34 cellular contexts compared by ENCODE assay signal in genomic region chr11:95845168-95845567, GRCh38. TPM values are rescaled to one million over a fixed set of nuclear protein-coding genes. Genes with fewer than 3 reads are reported as not detected.
DNase-seq lines count a peak whose midpoint lies in the region; ATAC-seq, FAIRE-seq and TF ChIP-seq lines count a peak whose summit lies in the region.
"Had no signal": no experiment of that assay in that cellular context is flagged by ENCODE, and none has a peak within 500 bp of the region (broad histone marks: within the 10 kb centered on the region; RNA-seq: fewer than 3 reads in every experiment).

No MANE protein-coding gene starts in this region.

- TF ChIP-seq CTCF in HepG2 (CRISPR knock-in tag; IDR thresholded peaks at IDR 0.05), result no peak
- TF ChIP-seq CTCF in right lobe of liver (IDR thresholded peaks at IDR 0.05), result no peak
- no peak for TF ChIP-seq CTCF in A549 (IDR thresholded peaks at IDR 0.05)
- no peak for TF ChIP-seq CTCF in IMR-90 (conservative IDR thresholded peaks at IDR 0.05; ENCODE audit: low read depth, low read length)
- TF ChIP-seq CTCF in K562 (IDR thresholded peaks at IDR 0.05 in 2 of 3, conservative IDR thresholded peaks at IDR 0.05 in 1 of 3; ENCODE audit: insufficient read depth in 2 of 3, low read depth in 1 of 3, low read length in 3 of 3), result no peak

- H3K4ac ChIP-seq in IMR-90 (ENCODE audit: low read depth, low read length), result no peak overlapping the region

- H3K18ac ChIP-seq in IMR-90 (ENCODE audit: low read depth, low read length), result no peak overlapping the region

- H2BK20ac ChIP-seq in IMR-90 (ENCODE audit: low read depth, low read length), result no peak overlapping the region

- ATAC-seq in HepG2 (no peak), right lobe of liver (no peak), A549 (no peak), IMR-90 (ENCODE audit: low read depth) (no peak), K562 (no peak), GM21526 (IDR thresholded peaks at IDR 0.05; ENCODE audit: low FRiP score, unreplicated experiment) (no peak)
- ATAC-seq: CD8-positive, alpha-beta T cell had no signal

- H3K79me2 ChIP-seq in HepG2 (ENCODE audit: insufficient read depth, low read length), result no peaks in the 10 kb centered on the region
- no peaks in the 10 kb centered on the region for H3K79me2 ChIP-seq in K562 (ENCODE audit: control insufficient read depth, insufficient read depth, low read length)

- DNase-seq in HepG2 (ENCODE audit: low spot score), result no peak
- no peak for DNase-seq in right lobe of liver
- DNase-seq in A549 (ENCODE audit: low read depth in 1 of 2, low spot score in 1 of 2), result no peak
- DNase-seq in IMR-90, result no peak
- DNase-seq in K562 (ENCODE audit: extremely low read depth in 1 of 4, low spot score in 3 of 4), result no peak
- DNase-seq in HEK293T (ENCODE audit: extremely low spot score), result no peak
- DNase-seq in caudate nucleus (lab: John Stamatoyannopoulos, UW), result no peak
- DNase-seq: 8988T; ACHN; AML-193; BE2C; C1 segment of cervical spinal cord; Caco-2; Calu3; CD4-positive, alpha-beta memory T cell; CD4-positive, alpha-beta T cell; CD4-positive, CD25-positive, alpha-beta regulatory T cell; CD8-positive, alpha-beta memory T cell; CD8-positive, alpha-beta T cell; COR-L47; DMS 273 treated with DMSO at 0.1 percent for 48 hours; DMS153; DMS53; DMS79; DMS79 treated with DMSO at 0.1 percent for 48 hours; DND-41; EL had no signal

- no peak overlapping the region for H2AK9ac ChIP-seq in IMR-90 (replicated peaks; ENCODE audit: low read depth, low read length, poor library complexity)

- intact Hi-C loops in HepG2 (cut with micrococcal nuclease; ENCODE audit: unreplicated experiment), result no loop called here
- intact Hi-C loops in right lobe of liver (cut with DNase I), result no loop called here
- intact Hi-C loops in IMR-90 (cut with micrococcal nuclease), result loop anchor here (5.0 kb wide), 1 partner anchor 127 kb away; no protein-coding TSS in a partner anchor
- intact Hi-C loops in K562 (cut with micrococcal nuclease), result no loop called here

- no peak overlapping the region for H2BK15ac ChIP-seq in IMR-90 (ENCODE audit: low read depth, low read length)

- TF ChIP-seq RAD21 in HepG2 (CRISPR knock-in tag; IDR thresholded peaks at IDR 0.05) (no peak), A549 (conservative IDR thresholded peaks at IDR 0.05 in 1 of 2, IDR thresholded peaks at IDR 0.05 in 1 of 2) (no peak), IMR-90 (IDR thresholded peaks at IDR 0.05; ENCODE audit: low read length) (no peak), K562 (CRISPR knock-in tag; conservative IDR thresholded peaks at IDR 0.05 in 1 of 2, IDR thresholded peaks at IDR 0.05 in 1 of 2) (no peak)

- 94% methylated on average over 1 of the region's 1 CpG for WGBS in HepG2 (ENCODE audit: low lambda C conversion rate)
- 100% methylated on average over 1 of the region's 1 CpG for WGBS in right lobe of liver (ENCODE audit: insufficient coverage, low coverage, low lambda C conversion rate, missing lambda C conversion rate)
- WGBS in A549 (ENCODE audit: missing lambda C conversion rate), result 89% methylated on average over 1 of the region's 1 CpG
- WGBS in IMR-90 (ENCODE audit: extremely low coverage in 2 of 2, insufficient read length in 1 of 2), 2 experiments, result no CpG with 5 or more reads among the region's 1 CpG
- WGBS in K562 (ENCODE audit: insufficient coverage, low coverage, missing lambda C conversion rate), result 44% methylated on average over 1 of the region's 1 CpG

- no peak overlapping the region for H3K23ac ChIP-seq in IMR-90 (ENCODE audit: low read depth, low read length)

- in situ Hi-C loops in HepG2 (cut with HindIII; ENCODE audit: extremely low pct_ligation_motif_present, low pct_unique_long_range_greater_than_20kb) (no loop called here), IMR-90 (cut with MboI; ENCODE audit: low sequenced_read_pairs) (loop anchor here (10.0 kb wide), 1 partner anchor 550 kb away; the partner anchor contains the start of gene JRKL), K562 (cut with MboI) (loop anchor here (10.0 kb wide), 1 partner anchor 580 kb away; no protein-coding TSS in a partner anchor)

- no peak overlapping the region for H3K9ac ChIP-seq in HepG2 (ENCODE audit: insufficient read depth, low read depth, low read length)
- no peak overlapping the region for H3K9ac ChIP-seq in IMR-90 (ENCODE audit: low read depth, low read length)
- no peak overlapping the region for H3K9ac ChIP-seq in K562 (ENCODE audit: insufficient read depth in 1 of 2, low read depth in 2 of 2, low read length in 2 of 2)
- H3K9ac ChIP-seq: BLaER1; BLaER1 treated with 17β-estradiol and CSF1 and Interleukin-3, amounts not matched to agents 10 nM and 100 nM had no signal

- POLR2A ChIA-PET in HepG2 (lab: Yijun Ruan, JAX), result no interaction called here
- POLR2A ChIA-PET in A549 (lab: Yijun Ruan, JAX), result interaction anchor here (1.1 kb wide), 1 partner anchor 545 kb away, joined by 3 read pairs; the partner anchor contains the start of genes CCDC82 and JRKL
- POLR2A ChIA-PET in IMR-90 (lab: Charles Lee; ENCODE audit: unreplicated experiment), result interaction anchor here (0.7 kb wide), 1 partner anchor 555 kb away, joined by 4 read pairs; no protein-coding TSS in a partner anchor
- POLR2A ChIA-PET in K562 (lab: Yijun Ruan, JAX), result no interaction called here
- POLR2A ChIA-PET in HEK293T (lab: Yijun Ruan, JAX), result no interaction called here

- TF ChIP-seq EP300 in HepG2 (IDR thresholded peaks at IDR 0.05; ENCODE audit: low read depth in 2 of 2, low read length in 2 of 2) (no peak), HepG2 (CRISPR knock-in tag; IDR thresholded peaks at IDR 0.05; ENCODE audit: borderline replicate concordance) (no peak), A549 (IDR thresholded peaks at IDR 0.05) (no peak), K562 (IDR thresholded peaks at IDR 0.05; ENCODE audit: low read length) (no peak)

- BruUV-seq in HepG2 (replicated peaks; lab: Mats Ljungman, UMichigan) (no TSS peak), IMR-90 (replicated peaks; lab: Mats Ljungman, UMichigan) (no TSS peak), K562 (replicated peaks; lab: Mats Ljungman, UMichigan) (no TSS peak)

- H2AK5ac ChIP-seq in IMR-90 (ENCODE audit: low read depth, low read length), result no peak overlapping the region

- H3K14ac ChIP-seq in IMR-90 (replicated peaks; ENCODE audit: low read depth, low read length), result no peak overlapping the region

- no peaks in the 10 kb centered on the region for H3K9me3 ChIP-seq in HepG2 (ENCODE audit: low read length)
- H3K9me3 ChIP-seq in right lobe of liver, result no peaks in the 10 kb centered on the region
- no peaks in the 10 kb centered on the region for H3K9me3 ChIP-seq in A549
- no peaks in the 10 kb centered on the region for H3K9me3 ChIP-seq in IMR-90 (ENCODE audit: control insufficient read depth, insufficient read depth, low read length)
- no peaks in the 10 kb centered on the region for H3K9me3 ChIP-seq in K562 (replicated peaks; ENCODE audit: control insufficient read depth, insufficient read depth, low read depth, low read length)
- H3K9me3 ChIP-seq: BE2C; BLaER1; BLaER1 treated with 17β-estradiol and CSF1 and Interleukin-3, amounts not matched to agents 10 nM and 100 nM; Caco-2 had no signal

- H2BK5ac ChIP-seq in IMR-90 (ENCODE audit: low read depth, low read length, poor library complexity, severe bottlenecking), result no peak overlapping the region

- H3K27ac ChIP-seq in HepG2 (ENCODE audit: extremely low read length, insufficient read depth, low read length), result no peak overlapping the region
- H3K27ac ChIP-seq in right lobe of liver, result no peak overlapping the region
- no peak overlapping the region for H3K27ac ChIP-seq in A549
- H3K27ac ChIP-seq in IMR-90 (ENCODE audit: insufficient read depth, low read length), result no peak overlapping the region
- no peak overlapping the region for H3K27ac ChIP-seq in K562 (ENCODE audit: extremely low read depth, low read depth, low read length)
- no peak overlapping the region for H3K27ac ChIP-seq in caudate nucleus (ENCODE audit: low read depth, low read length)
- H3K27ac ChIP-seq: 22Rv1; BLaER1; BLaER1 treated with 17β-estradiol and CSF1 and Interleukin-3, amounts not matched to agents 10 nM and 100 nM; C4-2B had no signal

- no peak overlapping the region for H4K8ac ChIP-seq in IMR-90 (ENCODE audit: low read depth in 2 of 2, low read length in 2 of 2)

- H3K4me1 ChIP-seq in HepG2 (ENCODE audit: insufficient read depth, low read length) (no peaks in the 10 kb centered on the region), right lobe of liver (no peaks in the 10 kb centered on the region), A549 (peaks cover 1% of the 10 kb centered on the region; the same call in 2 of the 3 replicates), IMR-90 (ENCODE audit: control insufficient read depth, insufficient read depth, low read length) (peaks cover 4% of the 10 kb centered on the region), K562 (replicated peaks in 1 of 2; ENCODE audit: control insufficient read depth in 2 of 2, insufficient read depth in 2 of 2, low read length in 2 of 2) (no peaks in the 10 kb centered on the region)
- H3K4me1 ChIP-seq: BE2C; BLaER1; BLaER1 treated with 17β-estradiol and CSF1 and Interleukin-3, amounts not matched to agents 10 nM and 100 nM; Caco-2 had no signal

- no peak overlapping the region for H4K91ac ChIP-seq in IMR-90 (ENCODE audit: insufficient read depth, low read depth, low read length)

- H2AFZ ChIP-seq in HepG2 (ENCODE audit: low read length) (no peak overlapping the region), IMR-90 (replicated peaks; ENCODE audit: low read length, poor library complexity) (no peak overlapping the region), K562 (ENCODE audit: low read depth, low read length) (no peak overlapping the region)

- H3K36me3 ChIP-seq in HepG2 (replicated peaks in 1 of 2; ENCODE audit: control insufficient read depth in 1 of 2, insufficient read depth in 2 of 2, low read length in 2 of 2) (peaks cover 8 to 35% of the 10 kb centered on the region in 2 experiments), right lobe of liver (no peaks in the 10 kb centered on the region), IMR-90 (ENCODE audit: control insufficient read depth, insufficient read depth, low read length) (peaks cover 7% of the 10 kb centered on the region), K562 (ENCODE audit: control insufficient read depth, insufficient read depth, low read length) (peaks cover 64% of the 10 kb centered on the region)

- TF ChIP-seq POLR2A in HepG2 (IDR thresholded peaks at IDR 0.05; ENCODE audit: insufficient read depth in 1 of 2, low read depth in 2 of 2, low read length in 2 of 2) (no peak), right lobe of liver (IDR thresholded peaks at IDR 0.05) (no peak), A549 (IDR thresholded peaks at IDR 0.05; ENCODE audit: low read length) (no peak), IMR-90 (IDR thresholded peaks at IDR 0.05; ENCODE audit: low read depth, low read length) (no peak), K562 (conservative IDR thresholded peaks at IDR 0.05) (no peak)

- CTCF ChIA-PET in HepG2 (lab: Yijun Ruan, JAX; ENCODE audit: low intra/inter-chr PET ratio, low total read pairs), result no interaction called here
- CTCF ChIA-PET in A549 (lab: Yijun Ruan, JAX), result interaction anchor here (1.6 to 1.9 kb wide), 4 partner anchors 9 to 498 kb away, joined by 3 to 7 read pairs (median 4); no protein-coding TSS in a partner anchor
- CTCF ChIA-PET in IMR-90 (lab: Yijun Ruan, JAX), result interaction anchor here (1.5 kb wide), 1 partner anchor 9 kb away, joined by 8 read pairs; no protein-coding TSS in a partner anchor
- CTCF ChIA-PET in K562 (lab: Yijun Ruan, JAX; ENCODE audit: low intra/inter-chr PET ratio), result interaction anchor here (0.6 kb wide), 1 partner anchor 184 kb away, joined by 4 read pairs; no protein-coding TSS in a partner anchor
- CTCF ChIA-PET in HEK293T (lab: Yijun Ruan, JAX), result interaction anchor here (1.1 kb wide), 1 partner anchor 498 kb away, joined by 9 read pairs; the partner anchor contains the start of gene MAML2

- no peak overlapping the region for H3K4me3 ChIP-seq in HepG2 (replicated peaks in 1 of 3; ENCODE audit: insufficient read depth in 1 of 3, low read depth in 2 of 3, low read length in 3 of 3)
- no peak overlapping the region for H3K4me3 ChIP-seq in right lobe of liver
- no peak overlapping the region for H3K4me3 ChIP-seq in A549
- H3K4me3 ChIP-seq in IMR-90 (ENCODE audit: insufficient read depth, low read depth, low read length), result no peak overlapping the region
- no peak overlapping the region for H3K4me3 ChIP-seq in K562
- H3K4me3 ChIP-seq: BLaER1; BLaER1 treated with 17β-estradiol and CSF1 and Interleukin-3, amounts not matched to agents 10 nM and 100 nM had no signal

- H3K9me1 ChIP-seq in IMR-90 (ENCODE audit: insufficient read depth, low read length) (no peaks in the 10 kb centered on the region; the same call in 1 of the 2 replicates), K562 (ENCODE audit: control insufficient read depth, insufficient read depth, low read length) (no peaks in the 10 kb centered on the region)

- dilution Hi-C loops in IMR-90 (cut with HindIII; ENCODE audit: low sequenced_read_pairs, unreplicated experiment), result no loop called here

- H3K4me2 ChIP-seq in HepG2 (ENCODE audit: low read depth, low read length), result no peak overlapping the region
- no peak overlapping the region for H3K4me2 ChIP-seq in A549
- H3K4me2 ChIP-seq in IMR-90 (ENCODE audit: low read depth, low read length), result no peak overlapping the region
- H3K4me2 ChIP-seq in K562 (ENCODE audit: insufficient read depth, low read length), result no peak overlapping the region
- H3K4me2 ChIP-seq: BLaER1; BLaER1 treated with 17β-estradiol and CSF1 and Interleukin-3, amounts not matched to agents 10 nM and 100 nM had no signal

- H4K5ac ChIP-seq in IMR-90 (ENCODE audit: low read depth, low read length), result no peak overlapping the region

- no peak overlapping the region for H3K56ac ChIP-seq in IMR-90 (ENCODE audit: extremely low read depth, insufficient read depth, low read length)

- no peaks in the 10 kb centered on the region for H4K20me1 ChIP-seq in HepG2 (ENCODE audit: insufficient read depth, low read length)
- no peaks in the 10 kb centered on the region for H4K20me1 ChIP-seq in IMR-90 (ENCODE audit: insufficient read depth, low read length)
- no peaks in the 10 kb centered on the region for H4K20me1 ChIP-seq in K562 (replicated peaks; ENCODE audit: control insufficient read depth, insufficient read depth, low read length)
- H4K20me1 ChIP-seq: BLaER1 had no signal

- no peaks in the 10 kb centered on the region for H3K27me3 ChIP-seq in HepG2 (ENCODE audit: control insufficient read depth in 1 of 2, insufficient read depth in 2 of 2, low read length in 2 of 2)
- H3K27me3 ChIP-seq in right lobe of liver, result no peaks in the 10 kb centered on the region
- H3K27me3 ChIP-seq in IMR-90 (ENCODE audit: control insufficient read depth, insufficient read depth, low read length), result no peaks in the 10 kb centered on the region
- no peaks in the 10 kb centered on the region for H3K27me3 ChIP-seq in K562 (ENCODE audit: control insufficient read depth in 2 of 2, insufficient read depth in 2 of 2, low read length in 2 of 2)
- H3K27me3 ChIP-seq: BE2C; BLaER1; BLaER1 treated with 17β-estradiol and CSF1 and Interleukin-3, amounts not matched to agents 10 nM and 100 nM had no signal

- no peak overlapping the region for H2BK120ac ChIP-seq in IMR-90 (ENCODE audit: low read depth, low read length)

- no peak for FAIRE-seq in HepG2 (lab: Jason Lieb, UNC)
- FAIRE-seq in A549 (lab: Jason Lieb, UNC), result no peak
- FAIRE-seq in K562 (lab: Jason Lieb, UNC), result no peak
- FAIRE-seq: A204.1, D721Med had no signal

- H3K79me1 ChIP-seq in IMR-90 (ENCODE audit: low read depth in 1 of 2, low read length in 2 of 2), result peaks cover 12 to 28% of the 10 kb centered on the region in 2 experiments; a peak in 3 of 4 replicates

RNA-seq across cellular contexts. Expression of gene CEP57, which starts 54.9 kb away (rescaled TPM):
- total RNA-seq in HepG2 (2016; rRNA removed; fragmentation: Illumina TruSeq; extraction: Trizol), result 59.4 and 85.6 TPM in 2 replicates
- 25.7 and 26.4 TPM in 2 replicates for total RNA-seq in HepG2 (2016; cell fraction: cytosol; rRNA removed; fragmentation: Illumina TruSeq; extraction: Trizol; ENCODE audit: low read depth)
- 57.5 and 82.6 TPM in 2 replicates for total RNA-seq in HepG2 (2016; cell fraction: insoluble cytoplasmic fraction; rRNA removed; fragmentation: Illumina TruSeq; extraction: Trizol)
- 51.6 and 56.5 TPM in 2 replicates for total RNA-seq in HepG2 (2016; cell fraction: membrane; rRNA removed; fragmentation: Illumina TruSeq; extraction: Trizol)
- total RNA-seq in HepG2 (2016; cell fraction: nucleus; rRNA removed; fragmentation: Illumina TruSeq; extraction: Trizol), result 52.8 and 61.0 TPM in 2 replicates
- polyA plus RNA-seq in HepG2 (2011; rRNA removed), result 23.5 and 34.3 TPM in 2 replicates
- 15.9 and 16.2 TPM in 2 replicates for polyA plus RNA-seq in HepG2 (2011; cell fraction: cytosol; rRNA removed)
- 20.6 and 21.8 TPM in 2 replicates for polyA plus RNA-seq in HepG2 (2011; cell fraction: nucleus; rRNA removed)
- polyA plus RNA-seq in HepG2 (2012), result 30.9 and 39.6 TPM in 2 replicates
- polyA plus RNA-seq in HepG2 (2016; cell fraction: cytosol; fragmentation: Illumina TruSeq; extraction: Trizol; ENCODE audit: low read depth), result 11.9 and 12.0 TPM in 2 replicates
- 57.6 and 58.2 TPM in 2 replicates for polyA plus RNA-seq in HepG2 (2016; cell fraction: insoluble cytoplasmic fraction; fragmentation: Illumina TruSeq; extraction: Trizol; ENCODE audit: low read depth)
- polyA plus RNA-seq in HepG2 (2016; cell fraction: membrane; fragmentation: Illumina TruSeq; extraction: Trizol; ENCODE audit: low read depth), result 25.3 and 27.9 TPM in 2 replicates
- 66.5 and 71.4 TPM in 2 replicates for polyA plus RNA-seq in HepG2 (2016; cell fraction: nucleus; fragmentation: Illumina TruSeq; extraction: Trizol; ENCODE audit: insufficient read depth, low read depth)
- polyA minus RNA-seq in HepG2 (2011; rRNA and poly(A)+ RNA removed; ENCODE audit: low replicate concordance), result 14.1 and 31.3 TPM in 2 replicates
- 26.5 and 27.4 TPM in 2 replicates for polyA minus RNA-seq in HepG2 (2011; cell fraction: cytosol; rRNA and poly(A)+ RNA removed)
- polyA minus RNA-seq in HepG2 (2011; cell fraction: nucleus; rRNA and poly(A)+ RNA removed), result 61.5 and 63.7 TPM in 2 replicates
- total RNA-seq in right lobe of liver, result 10 to 100 TPM; 25.5 to 46.2 (median 36.1) TPM
- 30.4 and 47.3 TPM in 2 replicates for polyA plus RNA-seq in A549 (2011; rRNA removed)
- polyA plus RNA-seq in A549 (2012; cell fraction: cytosol; rRNA removed), result 7.3 and 7.4 TPM in 2 replicates
- polyA plus RNA-seq in A549 (2012; cell fraction: nucleus; rRNA removed), result 6.7 and 10.9 TPM in 2 replicates
- polyA plus RNA-seq in A549 (2017; fragmentation: RNase III; extraction: RNeasy Plus Mini Kit Qiagen cat#74134 plus additional on column Dnase treatment), result 17.2 to 21.3 TPM (median 19.9 TPM) in 3 replicates
- 10.3 and 13.0 TPM in 2 replicates for polyA minus RNA-seq in A549 (2011; rRNA and poly(A)+ RNA removed)
- total RNA-seq in IMR-90 (2012; rRNA removed), result 30.5 and 38.0 TPM in 2 replicates
- 12.4 and 14.5 TPM in 2 replicates for polyA plus RNA-seq in IMR-90 (2012; rRNA removed)
- polyA plus RNA-seq in IMR-90 (2012; cell fraction: cytosol; rRNA removed), result 5.0 and 8.5 TPM in 2 replicates
- 11.7 and 29.8 TPM in 2 replicates for polyA plus RNA-seq in IMR-90 (2012; cell fraction: nucleus; rRNA removed; ENCODE audit: low replicate concordance)
- 28.8 and 122 TPM in 2 replicates for total RNA-seq in K562 (2011; cell fraction: chromatin; rRNA removed; ENCODE audit: low replicate concordance)
- 16.0 and 21.6 TPM in 2 replicates for total RNA-seq in K562 (2011; cell fraction: nucleolus; rRNA removed)
- total RNA-seq in K562 (2011; cell fraction: nucleoplasm; rRNA removed), result 36.4 and 64.2 TPM in 2 replicates
- 50.7 and 62.7 TPM in 2 replicates for total RNA-seq in K562 (2014; rRNA removed)
- total RNA-seq in K562 (2014; rRNA removed; fragmentation: Illumina TruSeq; extraction: Trizol), result 85.3 and 103 TPM in 2 replicates
- total RNA-seq in K562 (2015; rRNA removed; fragmentation: Illumina TruSeq; extraction: Trizol), result 71.0 and 81.5 TPM in 2 replicates
- 65.2 and 66.4 TPM in 2 replicates for total RNA-seq in K562 (2021)
- polyA plus RNA-seq in K562 (2011; rRNA removed), result 76.5 and 88.1 TPM in 2 replicates
- polyA plus RNA-seq in K562 (2011; cell fraction: cytosol; rRNA removed), result 26.5 and 37.3 TPM in 2 replicates
- polyA plus RNA-seq in K562 (2011; cell fraction: nucleus; rRNA removed), result 36.1 and 55.6 TPM in 2 replicates
- 50.5 and 75.0 TPM in 2 replicates for polyA plus RNA-seq in K562 (2012)
- 67.3 and 74.3 TPM in 2 replicates for polyA plus RNA-seq in K562 (2014; fragmentation: Illumina TruSeq; extraction: Trizol)
- 10 to 100 TPM; 25.1 to 33.9 TPM for polyA plus RNA-seq in K562 (2014; fragmentation: Nextera tagmentation; extraction: Ambion mirVana)
- 47.5 and 54.3 TPM in 2 replicates for polyA plus RNA-seq in K562 (2014; rRNA removed)
- 101 and 113 TPM in 2 replicates for polyA minus RNA-seq in K562 (2011; rRNA and poly(A)+ RNA removed)
- polyA minus RNA-seq in K562 (2011; cell fraction: cytosol; rRNA and poly(A)+ RNA removed), result 27.6 and 43.8 TPM in 2 replicates
- polyA minus RNA-seq in K562 (2011; cell fraction: nucleus; rRNA and poly(A)+ RNA removed), result 37.0 and 69.0 TPM in 2 replicates

RNA-seq across cellular contexts. Expression of gene FAM76B, which starts 55.6 kb away (rescaled TPM):
- 21.7 and 24.2 TPM in 2 replicates for total RNA-seq in HepG2 (2016; rRNA removed; fragmentation: Illumina TruSeq; extraction: Trizol)
- total RNA-seq in HepG2 (2016; cell fraction: cytosol; rRNA removed; fragmentation: Illumina TruSeq; extraction: Trizol; ENCODE audit: low read depth), result 4.1 and 6.2 TPM in 2 replicates
- 15.2 and 24.9 TPM in 2 replicates for total RNA-seq in HepG2 (2016; cell fraction: insoluble cytoplasmic fraction; rRNA removed; fragmentation: Illumina TruSeq; extraction: Trizol)
- total RNA-seq in HepG2 (2016; cell fraction: membrane; rRNA removed; fragmentation: Illumina TruSeq; extraction: Trizol), result 9.1 TPM in 2 replicates
- total RNA-seq in HepG2 (2016; cell fraction: nucleus; rRNA removed; fragmentation: Illumina TruSeq; extraction: Trizol), result 49.9 TPM in 2 replicates
- 18.6 and 20.2 TPM in 2 replicates for polyA plus RNA-seq in HepG2 (2011; rRNA removed)
- 4.3 and 6.4 TPM in 2 replicates for polyA plus RNA-seq in HepG2 (2011; cell fraction: cytosol; rRNA removed)
- polyA plus RNA-seq in HepG2 (2011; cell fraction: nucleus; rRNA removed), result 49.1 and 51.0 TPM in 2 replicates
- polyA plus RNA-seq in HepG2 (2012), result 12.3 and 18.0 TPM in 2 replicates
- polyA plus RNA-seq in HepG2 (2016; cell fraction: cytosol; fragmentation: Illumina TruSeq; extraction: Trizol; ENCODE audit: low read depth), result 1.9 and 2.3 TPM in 2 replicates
- 12.4 and 15.7 TPM in 2 replicates for polyA plus RNA-seq in HepG2 (2016; cell fraction: insoluble cytoplasmic fraction; fragmentation: Illumina TruSeq; extraction: Trizol; ENCODE audit: low read depth)
- 4.7 and 7.0 TPM in 2 replicates for polyA plus RNA-seq in HepG2 (2016; cell fraction: membrane; fragmentation: Illumina TruSeq; extraction: Trizol; ENCODE audit: low read depth)
- 62.3 and 70.8 TPM in 2 replicates for polyA plus RNA-seq in HepG2 (2016; cell fraction: nucleus; fragmentation: Illumina TruSeq; extraction: Trizol; ENCODE audit: insufficient read depth, low read depth)
- polyA minus RNA-seq in HepG2 (2011; rRNA and poly(A)+ RNA removed; ENCODE audit: low replicate concordance), result 5.3 and 9.7 TPM in 2 replicates
- polyA minus RNA-seq in HepG2 (2011; cell fraction: cytosol; rRNA and poly(A)+ RNA removed), result 8.6 and 9.7 TPM in 2 replicates
- 79.7 and 93.4 TPM in 2 replicates for polyA minus RNA-seq in HepG2 (2011; cell fraction: nucleus; rRNA and poly(A)+ RNA removed)
- 10 to 100 TPM; 12.9 to 28.1 (median 16.6) TPM for total RNA-seq in right lobe of liver
- 21.4 and 33.3 TPM in 2 replicates for polyA plus RNA-seq in A549 (2011; rRNA removed)
- polyA plus RNA-seq in A549 (2012; cell fraction: cytosol; rRNA removed), result 4.5 and 5.4 TPM in 2 replicates
- polyA plus RNA-seq in A549 (2012; cell fraction: nucleus; rRNA removed), result 6.6 and 8.1 TPM in 2 replicates
- polyA plus RNA-seq in A549 (2017; fragmentation: RNase III; extraction: RNeasy Plus Mini Kit Qiagen cat#74134 plus additional on column Dnase treatment), result 11.4 to 14.3 TPM (median 11.8 TPM) in 3 replicates
- polyA minus RNA-seq in A549 (2011; rRNA and poly(A)+ RNA removed), result 5.8 and 8.8 TPM in 2 replicates
- 14.3 and 15.8 TPM in 2 replicates for total RNA-seq in IMR-90 (2012; rRNA removed)
- 9.8 and 12.7 TPM in 2 replicates for polyA plus RNA-seq in IMR-90 (2012; rRNA removed)
- 1.8 TPM in 2 replicates for polyA plus RNA-seq in IMR-90 (2012; cell fraction: cytosol; rRNA removed)
- 18.1 and 77.4 TPM in 2 replicates for polyA plus RNA-seq in IMR-90 (2012; cell fraction: nucleus; rRNA removed; ENCODE audit: low replicate concordance)
- total RNA-seq in K562 (2011; cell fraction: chromatin; rRNA removed; ENCODE audit: low replicate concordance), result 65.3 and 224 TPM in 2 replicates
- total RNA-seq in K562 (2011; cell fraction: nucleolus; rRNA removed), result 35.2 and 52.4 TPM in 2 replicates
- 64.7 and 73.8 TPM in 2 replicates for total RNA-seq in K562 (2011; cell fraction: nucleoplasm; rRNA removed)
- total RNA-seq in K562 (2014; rRNA removed), result 24.6 and 25.6 TPM in 2 replicates
- total RNA-seq in K562 (2014; rRNA removed; fragmentation: Illumina TruSeq; extraction: Trizol), result 46.8 and 56.4 TPM in 2 replicates
- total RNA-seq in K562 (2015; rRNA removed; fragmentation: Illumina TruSeq; extraction: Trizol), result 42.4 and 48.9 TPM in 2 replicates
- total RNA-seq in K562 (2021), result 28.4 and 33.9 TPM in 2 replicates
- 60.0 and 62.6 TPM in 2 replicates for polyA plus RNA-seq in K562 (2011; rRNA removed)
- polyA plus RNA-seq in K562 (2011; cell fraction: cytosol; rRNA removed), result 6.0 and 14.0 TPM in 2 replicates
- polyA plus RNA-seq in K562 (2011; cell fraction: nucleus; rRNA removed), result 92.7 and 160 TPM in 2 replicates
- polyA plus RNA-seq in K562 (2012), result 19.1 and 27.1 TPM in 2 replicates
- 35.0 and 36.2 TPM in 2 replicates for polyA plus RNA-seq in K562 (2014; fragmentation: Illumina TruSeq; extraction: Trizol)
- 10 to 100 TPM; 22.5 to 23.7 TPM for polyA plus RNA-seq in K562 (2014; fragmentation: Nextera tagmentation; extraction: Ambion mirVana)
- 32.9 and 51.1 TPM in 2 replicates for polyA plus RNA-seq in K562 (2014; rRNA removed)
- 73.2 and 83.6 TPM in 2 replicates for polyA minus RNA-seq in K562 (2011; rRNA and poly(A)+ RNA removed)
- polyA minus RNA-seq in K562 (2011; cell fraction: cytosol; rRNA and poly(A)+ RNA removed), result 13.8 and 16.7 TPM in 2 replicates
- 59.1 and 144 TPM in 2 replicates for polyA minus RNA-seq in K562 (2011; cell fraction: nucleus; rRNA and poly(A)+ RNA removed)

Comparison
In these comparisons a context has a peak if more than half of its experiments do, and no peak if none do; other contexts are left out.
1. POLR2A ChIA-PET loops: an anchor here in A549 (1.1 kb wide) and IMR-90 (0.7 kb wide); none called in HepG2, K562 and HEK293T.
2. Of the 241 proteins assayed by ChIP-seq in both HepG2 and K562: peak only in HepG2: none; only in K562: MAFG; in both: MAFF and MAFK; in neither: 238.